Comparison of ENCODE assay signal across 8 cellular contexts in the genomic region with DNA sequence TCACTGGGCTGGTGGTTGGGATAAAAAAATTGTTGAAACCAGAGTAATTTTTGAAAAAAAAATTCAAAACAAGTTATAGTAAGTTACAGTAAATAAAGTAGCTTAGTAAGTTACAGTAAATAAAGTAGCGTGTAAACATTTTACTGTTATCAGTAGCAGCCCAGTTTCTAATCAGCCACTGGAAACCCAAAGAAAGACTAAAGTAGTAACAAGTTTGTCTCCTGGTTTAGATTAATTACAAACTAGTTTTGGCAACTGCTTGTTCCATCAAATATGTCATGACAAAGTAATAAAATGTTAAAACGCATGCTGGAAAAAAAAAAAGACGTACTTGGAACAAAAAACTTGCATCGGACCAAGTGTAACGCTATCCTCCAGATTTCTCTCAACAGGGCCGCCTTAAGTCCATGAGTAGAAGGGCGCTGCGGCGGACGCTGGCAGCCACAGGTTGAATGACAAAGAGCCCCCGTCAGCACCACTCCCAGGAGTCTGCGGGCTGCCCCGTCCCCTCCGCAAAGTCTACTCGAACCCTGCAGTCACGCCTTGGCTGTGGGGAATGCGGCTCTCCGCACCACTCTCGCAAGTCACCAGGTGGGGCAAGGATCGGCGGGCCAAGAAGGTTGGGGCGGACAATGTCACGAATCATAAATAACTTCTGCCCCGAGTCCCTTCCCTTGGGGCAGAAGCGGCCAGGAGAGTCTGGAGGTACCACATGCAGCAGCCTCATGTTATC. TPM values are rescaled to one million over a fixed set of nuclear protein-coding genes. Genes with fewer than 3 reads are reported as not detected.
A peak's percentile ranks its signal among the peaks of the same experiment; 100 is the strongest.
DNase-seq lines count a peak whose midpoint lies in the region; ATAC-seq and TF ChIP-seq lines count a peak whose summit lies in the region.

No MANE protein-coding gene starts in this region.

- no peak for TF ChIP-seq CTCF in endothelial cell (IDR thresholded peaks at IDR 0.05; ENCODE audit: unreplicated experiment)

- no peaks in the 10 kb centered on the region for H3K27me3 ChIP-seq in mononuclear cell (ENCODE audit: insufficient read depth, low read length)

- H3K27ac Mint-ChIP-seq in endothelial cell (ENCODE audit: unreplicated experiment): peak overlapping the region; percentile 67

- no peaks in the 10 kb centered on the region for H3K36me3 Mint-ChIP-seq in endothelial cell (ENCODE audit: low read depth, unreplicated experiment)

- DNase-seq in AG20443 (ENCODE audit: low spot score) (peak; percentile 57), NCI-H526 treated with DMSO at 0.1 percent for 48 hours (lab: John Stamatoyannopoulos, UW) (peak; percentile 88), endothelial cell (ENCODE audit: low spot score) (peak; percentile 51)
- peak; percentile 37 to 46 (median 42) for DNase-seq in activated CD8-positive, alpha-beta memory T cell treated with anti-CD3 and anti-CD28 coated beads for 48 hours (ENCODE audit: low read depth in 2 of 3, low spot score in 2 of 3)
- peak; percentile 3 to 5 for DNase-seq in stimulated activated CD8-positive, alpha-beta memory T cell treated with anti-CD3 and anti-CD28 coated beads, Interleukin-7, amount 100 ng/mL, for 1 hour (ENCODE audit: low read depth in 2 of 2)

- no peaks in the 10 kb centered on the region for H3K9me3 Mint-ChIP-seq in endothelial cell (ENCODE audit: unreplicated experiment)

- no peaks in the 10 kb centered on the region for H3K9me3 ChIP-seq in mononuclear cell (ENCODE audit: low read depth, low read length)

- peaks cover 30% of the 10 kb centered on the region for H3K4me1 Mint-ChIP-seq in endothelial cell (ENCODE audit: unreplicated experiment)

- ATAC-seq in GM18907 (IDR thresholded peaks at IDR 0.05; ENCODE audit: unreplicated experiment): peak; percentile 21
- peak; percentile 13 for ATAC-seq in HG03175 (IDR thresholded peaks at IDR 0.05; ENCODE audit: unreplicated experiment)

- peaks cover 30% of the 10 kb centered on the region for H3K4me1 ChIP-seq in mononuclear cell (ENCODE audit: insufficient read depth, low read length)

- peaks cover 7% of the 10 kb centered on the region for H3K27me3 Mint-ChIP-seq in endothelial cell (ENCODE audit: unreplicated experiment)

- H3K4me3 ChIP-seq in mononuclear cell (ENCODE audit: low read length): peak overlapping the region; percentile 85

- peak overlapping the region; percentile 96 for H3K4me3 Mint-ChIP-seq in endothelial cell (ENCODE audit: unreplicated experiment)

RNA-seq across cellular contexts. Expression of gene SLC16A1, which starts 0.9 kb away (rescaled TPM):
- total RNA-seq in endothelial cell (ENCODE audit: unreplicated experiment) (88.7 TPM), mononuclear cell (15.2 TPM)

Comparison
In these comparisons a context has a peak if more than half of its experiments do, and no peak if none do; other contexts are left out.
1. Peak in every context shown above with its lines: DNase-seq, ATAC-seq and H3K4me3 ChIP-seq.
2. DNase-seq: peak in every context shown above with its lines; median percentile 88 in NCI-H526 treated with DMSO at 0.1 percent for 48 hours; 57 in AG20443; 51 in endothelial cell; 42 in activated CD8-positive, alpha-beta memory T cell treated with anti-CD3 and anti-CD28 coated beads for 48 hours; 4 in stimulated activated CD8-positive, alpha-beta memory T cell treated with anti-CD3 and anti-CD28 coated beads, Interleukin-7, amount 100 ng/mL, for 1 hour.